In the genomic region with DNA sequence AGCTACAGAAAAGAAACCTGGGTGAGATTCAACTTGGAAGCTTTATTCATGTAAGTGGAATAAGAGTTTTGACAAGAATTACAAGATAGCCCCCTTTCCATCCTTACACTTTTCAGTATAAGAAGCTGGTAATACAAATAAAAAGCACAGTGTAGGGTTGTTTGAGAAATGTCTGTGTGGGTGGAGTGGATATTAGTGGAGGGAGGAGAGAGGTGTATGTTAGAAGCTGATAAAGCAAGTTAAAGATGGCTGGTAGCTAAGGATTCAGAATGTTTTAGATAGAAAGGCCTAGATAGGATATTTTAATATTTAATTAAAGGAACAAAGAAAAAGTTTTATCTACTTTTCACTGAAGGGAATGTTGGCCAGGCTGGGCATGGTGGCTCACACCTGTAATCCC, we compare ENCODE assay signal across 11 cellular contexts. TPM values are rescaled to one million over a fixed set of nuclear protein-coding genes. Genes with fewer than 3 reads are reported as not detected.
A peak's percentile ranks its signal among the peaks of the same experiment; 100 is the strongest.
DNase-seq lines count a peak whose midpoint lies in the region; ATAC-seq and TF ChIP-seq lines count a peak whose summit lies in the region.
"Had no signal": no experiment of that assay in that cellular context is flagged by ENCODE, and none has a peak within 500 bp of the region (broad histone marks: within the 10 kb centered on the region; RNA-seq: fewer than 3 reads in every experiment).

No MANE protein-coding gene starts in this region.

- H3K36me3 ChIP-seq in heart left ventricle (no peaks in the 10 kb centered on the region), gastroesophageal sphincter (no peaks in the 10 kb centered on the region), tibial nerve (no peaks in the 10 kb centered on the region)

- POLR2A ChIA-PET in WTC11 (lab: Charles Lee): no interaction called here

- intact Hi-C loops in heart left ventricle (cut with DNase I) (loop anchor here in 7 of 10 donors (5.0 to 10.0 kb wide), 7 partner anchors 55 to 440 kb away; a partner anchor contains a TSS), left ventricle myocardium superior (cut with micrococcal nuclease) (no loop called here)

- TF ChIP-seq EP300 in gastroesophageal sphincter (IDR thresholded peaks at IDR 0.05) (no peak), tibial nerve (IDR thresholded peaks at IDR 0.05) (no peak)

- H3K9me3 Mint-ChIP-seq in WTC11: peaks cover 12% of the 10 kb centered on the region
- H3K9me3 Mint-ChIP-seq: naive B cell had no signal

- no peaks in the 10 kb centered on the region for H3K27me3 Mint-ChIP-seq in T-helper 17 cell
- peaks cover 3% of the 10 kb centered on the region; the same call in 1 of the 2 replicates for H3K27me3 Mint-ChIP-seq in WTC11 (ENCODE audit: low read depth)
- H3K27me3 Mint-ChIP-seq: naive B cell had no signal

- TF ChIP-seq POLR2A in heart left ventricle (IDR thresholded peaks at IDR 0.05) (no peak), gastroesophageal sphincter (IDR thresholded peaks at IDR 0.05) (no peak), tibial nerve (IDR thresholded peaks at IDR 0.05) (no peak)

- H3K4me3 Mint-ChIP-seq in T-helper 17 cell: peak overlapping the region; percentile 65
- H3K4me3 Mint-ChIP-seq in WTC11: no peak overlapping the region

- H3K4me3 ChIP-seq in heart left ventricle (no peak overlapping the region), gastroesophageal sphincter (no peak overlapping the region), tibial nerve (no peak overlapping the region)

- H3K27ac Mint-ChIP-seq in T-helper 17 cell (peak overlapping the region; percentile 96), WTC11 (no peak overlapping the region)

- peak overlapping the region; percentile 37 to 91 (median 76) for H3K27ac ChIP-seq in heart left ventricle
- peak overlapping the region; percentile 50 to 67 (median 57) for H3K27ac ChIP-seq in gastroesophageal sphincter
- H3K27ac ChIP-seq in tibial nerve: peak overlapping the region in 3 of 4 donors; percentile 23 to 59 (median 57)

- H3K36me3 Mint-ChIP-seq in T-helper 17 cell (ENCODE audit: low read depth) (no peaks in the 10 kb centered on the region), WTC11 (peaks cover 3% of the 10 kb centered on the region; the same call in 1 of the 2 replicates)
- H3K36me3 Mint-ChIP-seq: naive B cell had no signal

- ATAC-seq in heart left ventricle: no peak
- ATAC-seq in left ventricle myocardium superior: no peak
- ATAC-seq in T-helper 17 cell: no peak
- no peak for ATAC-seq in gastroesophageal sphincter
- no peak for ATAC-seq in WTC11

- no peak for TF ChIP-seq CTCF in heart left ventricle (IDR thresholded peaks at IDR 0.05)
- TF ChIP-seq CTCF in gastroesophageal sphincter (IDR thresholded peaks at IDR 0.05): no peak
- no peak for TF ChIP-seq CTCF in tibial nerve (IDR thresholded peaks at IDR 0.05)
- no peak for TF ChIP-seq CTCF in WTC11 (IDR thresholded peaks at IDR 0.05)

- H3K27me3 ChIP-seq in heart left ventricle (no peaks in the 10 kb centered on the region), gastroesophageal sphincter (no peaks in the 10 kb centered on the region), tibial nerve (no peaks in the 10 kb centered on the region)

- CTCF ChIA-PET in WTC11 (lab: Charles Lee): no interaction called here

- H3K4me1 Mint-ChIP-seq in T-helper 17 cell (peaks cover 32% of the 10 kb centered on the region), WTC11 (peaks cover 12% of the 10 kb centered on the region)

- DNase-seq in heart left ventricle (no peak), left ventricle myocardium superior (no peak), T-helper 17 cell (no peak), tibial nerve (ENCODE audit: low spot score in 2 of 2) (no peak), WTC11 (ENCODE audit: low spot score) (no peak), Kasumi-1 (lab: John Stamatoyannopoulos, UW) (no peak)
- no peak for DNase-seq in stimulated activated naive CD4-positive, alpha-beta T cell treated with Interleukin-2 at 50 U/mL for 16 hours (lab: John Stamatoyannopoulos, UW)
- DNase-seq: C1 segment of cervical spinal cord, naive B cell, NCI-H146 had no signal

- no peaks in the 10 kb centered on the region for H3K9me3 ChIP-seq in heart left ventricle
- no peaks in the 10 kb centered on the region for H3K9me3 ChIP-seq in T-helper 17 cell (ENCODE audit: control insufficient read depth, low read length, poor library complexity, severe bottlenecking)
- H3K9me3 ChIP-seq in gastroesophageal sphincter: no peaks in the 10 kb centered on the region
- no peaks in the 10 kb centered on the region for H3K9me3 ChIP-seq in tibial nerve

- H3K4me1 ChIP-seq in heart left ventricle (peaks cover 0 to 33% (median 13%) of the 10 kb centered on the region in 12 donors), gastroesophageal sphincter (peaks cover 5 to 23% (median 6%) of the 10 kb centered on the region in 3 donors), tibial nerve (peaks cover 0 to 15% (median 4%) of the 10 kb centered on the region in 4 donors)

TF ChIP-seq in WTC11, 78 proteins besides CTCF, POLR2A, EP300 and RAD21:
- no peak for TF ChIP-seq SMAD3 (CRISPR knock-in tag; IDR thresholded peaks at IDR 0.05; ENCODE audit: borderline replicate concordance)

RNA-seq across cellular contexts. Expression of a gene that starts 12.5 kb away (rescaled TPM):
- total RNA-seq in heart left ventricle (under 1 TPM in 8 of 9 donors, not detected in 1; 0.07 to 0.79 (median 0.16) TPM), left ventricle myocardium superior (0.10 TPM), T-helper 17 cell (1 to 10 TPM; 1.2 to 1.3 TPM), gastroesophageal sphincter (1 to 10 TPM; 2.1 to 4.7 (median 3.6) TPM), tibial nerve (1 to 10 TPM in 3 of 4 donors, under 1 TPM in 1; 0.87 to 6.7 (median 2.1) TPM), WTC11 (2021) (0.09 to 0.34 TPM (median 0.32 TPM) in 3 replicates)
- under 1 TPM; 0.11 to 0.14 TPM for polyA plus RNA-seq in heart left ventricle
